ENCODE assay signal across 8 cellular contexts in genomic region chr7:36784991-36785940, GRCh38.
DNase-seq lines count a peak whose midpoint lies in the region; ATAC-seq and TF ChIP-seq lines count a peak whose summit lies in the region.

No MANE protein-coding gene starts in this region.

- DNase-seq in GM13977 (ENCODE audit: low spot score) (peak; percentile 23), NCI-H2171 (lab: John Stamatoyannopoulos, UW) (peak; percentile 26), right lobe of liver (peak; percentile 31 to 60 (median 49)), NCI-H82 treated with DMSO at 0.1 percent for 48 hours (lab: John Stamatoyannopoulos, UW; ENCODE audit: unreplicated experiment) (no peak), AG08395 (ENCODE audit: low spot score) (no peak)
- DNase-seq in activated T-helper 1 cell treated with anti-CD3 and anti-CD28 coated beads, Interleukin-2, amount 50 U/mL, for 16 hours (ENCODE audit: low read depth in 1 of 2, low spot score in 1 of 2) = peak; percentile 14 to 37
- peak; percentile 46 to 82 for DNase-seq in stimulated activated effector memory CD8-positive, alpha-beta T cell treated with anti-CD3 and anti-CD28 coated beads, Interleukin-12 subunit alpha, Interleukin-12 subunit beta, amount 100 ng/mL, for 72 hours (ENCODE audit: low spot score in 2 of 2)

- H3K9me3 ChIP-seq in right lobe of liver = no peaks in the 10 kb centered on the region

- TF ChIP-seq POLR2A in right lobe of liver (IDR thresholded peaks at IDR 0.05) = no peak

- no peak overlapping the region for H3K4me3 ChIP-seq in right lobe of liver

- in situ Hi-C loops in GM13977 (cut with MboI; ENCODE audit: low pct_unique_long_range_greater_than_20kb, low sequenced_read_pairs, unreplicated experiment) = no loop called here

- no peak for TF ChIP-seq CTCF in GM13977 (IDR thresholded peaks at IDR 0.05; ENCODE audit: extremely low read depth, insufficient read depth, missing control alignments)
- no peak for TF ChIP-seq CTCF in right lobe of liver (IDR thresholded peaks at IDR 0.05)

- H3K27ac ChIP-seq in right lobe of liver = no peak overlapping the region

- peak overlapping the region; percentile 62 for H3K4me3 Mint-ChIP-seq in stimulated activated effector memory CD8-positive, alpha-beta T cell treated with anti-CD3 and anti-CD28 coated beads, Interleukin-12 subunit alpha, Interleukin-12 subunit beta, amount 100 ng/mL, for 72 hours

- intact Hi-C loops in right lobe of liver (cut with DNase I) = no loop called here

- no peaks in the 10 kb centered on the region for H3K36me3 ChIP-seq in right lobe of liver

- H3K27me3 ChIP-seq in right lobe of liver = no peaks in the 10 kb centered on the region

- no peaks in the 10 kb centered on the region for H3K4me1 ChIP-seq in right lobe of liver

- WGBS in right lobe of liver (ENCODE audit: insufficient coverage, low coverage, low lambda C conversion rate, missing lambda C conversion rate) = 70% methylated on average over 10 of the region's 13 CpGs

- ATAC-seq in HG02571 (IDR thresholded peaks at IDR 0.05; ENCODE audit: unreplicated experiment) (peak; percentile 80), right lobe of liver (peak; percentile 78 to 84 (median 82))
- ATAC-seq in stimulated activated effector memory CD8-positive, alpha-beta T cell treated with anti-CD3 and anti-CD28 coated beads, Interleukin-12 subunit alpha, Interleukin-12 subunit beta, amount 100 ng/mL, for 72 hours = peak; percentile 90

- H3K4me1 Mint-ChIP-seq in stimulated activated effector memory CD8-positive, alpha-beta T cell treated with anti-CD3 and anti-CD28 coated beads, Interleukin-12 subunit alpha, Interleukin-12 subunit beta, amount 100 ng/mL, for 72 hours = peaks cover 71% of the 10 kb centered on the region

- H3K27ac Mint-ChIP-seq in stimulated activated effector memory CD8-positive, alpha-beta T cell treated with anti-CD3 and anti-CD28 coated beads, Interleukin-12 subunit alpha, Interleukin-12 subunit beta, amount 100 ng/mL, for 72 hours = peak overlapping the region; percentile 92

- peaks cover 5% of the 10 kb centered on the region for H3K36me3 Mint-ChIP-seq in stimulated activated effector memory CD8-positive, alpha-beta T cell treated with anti-CD3 and anti-CD28 coated beads, Interleukin-12 subunit alpha, Interleukin-12 subunit beta, amount 100 ng/mL, for 72 hours

- no peaks in the 10 kb centered on the region for H3K9me3 Mint-ChIP-seq in stimulated activated effector memory CD8-positive, alpha-beta T cell treated with anti-CD3 and anti-CD28 coated beads, Interleukin-12 subunit alpha, Interleukin-12 subunit beta, amount 100 ng/mL, for 72 hours

Comparison
In these comparisons a context has a peak if more than half of its experiments do, and no peak if none do; other contexts are left out.
1. DNase-seq: peak in GM13977 (single experiment), NCI-H2171 (single experiment), activated T-helper 1 cell treated with anti-CD3 and anti-CD28 coated beads, Interleukin-2, amount 50 U/mL, for 16 hours (2 of 2), right lobe of liver (3 of 3) and stimulated activated effector memory CD8-positive, alpha-beta T cell treated with anti-CD3 and anti-CD28 coated beads, Interleukin-12 subunit alpha, Interleukin-12 subunit beta, amount 100 ng/mL, for 72 hours (2 of 2); none in NCI-H82 treated with DMSO at 0.1 percent for 48 hours (single experiment) and AG08395 (single experiment).
2. Peak in every context shown above with its lines, with median percentiles within 50 percentile points of each other: ATAC-seq.